3 cellular contexts compared by ENCODE assay signal in genomic region chr10:89478085-89478738, GRCh38.
TF ChIP-seq lines count a peak whose summit lies in the region.

No MANE protein-coding gene starts in this region.

TF ChIP-seq in GM12891, 5 proteins besides CTCF, POLR2A, EP300 and RAD21:
- TF ChIP-seq SPI1 (IDR thresholded peaks at IDR 0.05; ENCODE audit: low read depth, low read length) (peak; percentile 63), PAX5 (IDR thresholded peaks at IDR 0.05; ENCODE audit: insufficient read depth, low read length, severe bottlenecking) (no peak)

TF ChIP-seq in Ishikawa, 13 proteins besides CTCF, POLR2A, EP300 and RAD21:
- TF ChIP-seq CEBPB (IDR thresholded peaks at IDR 0.05): peak; percentile 45; the same call in 1 of the 2 replicates
- TF ChIP-seq CREB1 (IDR thresholded peaks at IDR 0.05; ENCODE audit: low read depth): no peak
- TF ChIP-seq FOXM1 (IDR thresholded peaks at IDR 0.05; ENCODE audit: borderline replicate concordance, low read depth): peak; percentile 37; the same call in 1 of the 2 replicates
- no peak for TF ChIP-seq TAF1 (IDR thresholded peaks at IDR 0.05; ENCODE audit: low read depth)
- TF ChIP-seq NFIC (IDR thresholded peaks at IDR 0.05): no peak
- peak; percentile 80 for TF ChIP-seq TCF12 (IDR thresholded peaks at IDR 0.05; ENCODE audit: low read depth)
- TF ChIP-seq ZBTB7A (IDR thresholded peaks at IDR 0.05; ENCODE audit: low read depth): no peak
- peak; percentile 85 for TF ChIP-seq TEAD4 (IDR thresholded peaks at IDR 0.05)
- TF ChIP-seq USF1 (IDR thresholded peaks at IDR 0.05): no peak
- TF ChIP-seq EGR1 (IDR thresholded peaks at IDR 0.05): no peak
- TF ChIP-seq REST (IDR thresholded peaks at IDR 0.05; ENCODE audit: low read depth): no peak
- peak; percentile 36; the same call in 1 of the 2 replicates for TF ChIP-seq YY1 (IDR thresholded peaks at IDR 0.05; ENCODE audit: low read depth)

TF ChIP-seq in H1, 55 proteins besides CTCF, POLR2A, EP300 and RAD21:
- TF ChIP-seq TEAD4 (IDR thresholded peaks at IDR 0.05; ENCODE audit: low read depth, low read length): peak; percentile 68; the same call in 1 of the 2 replicates
- peak in 1 of 2 experiments; percentile 53; a peak in 1 of 4 replicates for TF ChIP-seq SIN3A (conservative IDR thresholded peaks at IDR 0.05 in 1 of 2, IDR thresholded peaks at IDR 0.05 in 1 of 2; ENCODE audit: low read depth in 1 of 2, low read length in 2 of 2)
- 0 out of 2 replicates have a peak, but pooled peaks have one; percentile 4 for TF ChIP-seq JUN (IDR thresholded peaks at IDR 0.05; ENCODE audit: low read depth, low read length)
- TF ChIP-seq FOSL1 (IDR thresholded peaks at IDR 0.05; ENCODE audit: insufficient read depth, low read depth, low read length): no peak
TF ChIP-seq in H1: peak in this region for 3.
